In the genomic region with DNA sequence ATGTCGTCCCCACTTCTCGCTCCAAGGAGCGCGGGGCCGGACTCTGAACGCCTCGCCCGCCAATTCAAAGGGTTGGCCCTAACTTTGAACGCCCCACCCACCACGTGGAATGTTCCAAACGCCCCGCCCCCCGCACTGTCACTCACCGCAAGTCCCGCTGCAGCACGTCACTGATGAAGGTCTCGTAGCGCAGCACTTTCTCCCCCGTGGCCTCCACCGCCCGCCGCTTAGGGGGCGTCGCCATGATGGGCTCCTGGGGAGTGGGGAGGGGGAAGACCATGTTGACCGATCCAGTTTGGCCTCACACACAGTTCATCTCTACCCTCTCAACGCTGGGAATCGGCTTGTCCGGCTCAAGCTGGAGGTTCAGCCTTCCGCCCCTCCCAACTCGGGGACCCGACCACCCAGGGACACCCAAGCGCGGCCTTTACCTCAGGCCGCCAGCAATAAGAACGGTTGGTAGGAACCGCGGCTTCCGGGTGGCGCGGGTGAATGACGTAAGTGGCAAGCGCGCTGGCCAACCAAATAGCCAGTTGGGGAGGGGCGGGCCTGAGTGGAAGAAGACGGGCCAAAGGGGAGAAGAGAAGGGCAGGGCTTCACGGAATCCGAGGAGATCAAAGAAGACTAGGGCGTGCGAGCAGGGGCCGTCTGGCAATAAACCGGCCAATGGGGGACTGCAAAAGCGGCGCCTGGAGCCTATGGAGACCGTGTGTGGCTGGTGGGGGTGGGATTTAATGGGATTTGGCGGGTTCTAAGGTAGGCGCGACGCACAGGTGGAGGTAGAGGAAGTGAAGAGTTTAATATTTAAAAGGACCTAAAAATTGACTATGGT, we compare ENCODE assay signal across 8 cellular contexts. TPM values are rescaled to one million over a fixed set of nuclear protein-coding genes. Genes with fewer than 3 reads are reported as not detected.
DNase-seq lines count a peak whose midpoint lies in the region; ATAC-seq, FAIRE-seq and TF ChIP-seq lines count a peak whose summit lies in the region.

Gene UXT (minus strand): TSS at position 497 of the 832 bp plus-strand sequence. CDS start 253 bp downstream, at position 244.

- no peaks in the 10 kb centered on the region for H3K36me3 ChIP-seq in breast epithelium

- no peak for TF ChIP-seq RAD21 in A549 (conservative IDR thresholded peaks at IDR 0.05 in 1 of 2, IDR thresholded peaks at IDR 0.05 in 1 of 2)

- H3K4me1 ChIP-seq in A549: peaks cover 9% of the 10 kb centered on the region
- no peaks in the 10 kb centered on the region for H3K4me1 ChIP-seq in breast epithelium

- H3K9me3 ChIP-seq in A549 (peaks cover 3% of the 10 kb centered on the region; the same call in 1 of the 3 replicates), breast epithelium (no peaks in the 10 kb centered on the region), iPS-18c (ENCODE audit: control insufficient read depth, insufficient read depth, low read length) (peaks cover 7% of the 10 kb centered on the region)

- TF ChIP-seq POLR2A in A549 (IDR thresholded peaks at IDR 0.05; ENCODE audit: low read length): no peak; the same call in none of the 2 replicates
- peak; percentile 43 for TF ChIP-seq POLR2A in breast epithelium (IDR thresholded peaks at IDR 0.05)

- WGBS in A549 (ENCODE audit: missing lambda C conversion rate): under 1% methylated on average over 16 of the region's 58 CpGs

- H3K27ac ChIP-seq in A549 (peak within 1 kb of the TSS; percentile 92 to 97), VCaP (peak within 1 kb of the TSS; percentile 63), breast epithelium (peak within 1 kb of the TSS; percentile 95 to 98), skin epidermis (peak within 1 kb of the TSS; percentile 80 to 97 (median 90))

- CTCF ChIA-PET in A549 (lab: Yijun Ruan, JAX): no interaction called here

- peak; percentile 32 for FAIRE-seq in A549 (lab: Jason Lieb, UNC)

- TF ChIP-seq EP300 in A549 (IDR thresholded peaks at IDR 0.05): no peak

- intact Hi-C loops in breast epithelium (cut with DNase I; ENCODE audit: low total_unique reads): no loop called here

- TF ChIP-seq CTCF in A549 (IDR thresholded peaks at IDR 0.05) (no peak), VCaP (conservative IDR thresholded peaks at IDR 0.05) (no peak), breast epithelium (IDR thresholded peaks at IDR 0.05) (no peak)

- H3K4me2 ChIP-seq in A549: peak within 1 kb of the TSS; percentile 75

- ATAC-seq in A549 (peak; percentile 94 to 97), GM18867 (IDR thresholded peaks at IDR 0.05; ENCODE audit: unreplicated experiment) (peak; percentile 83), HG03108 (IDR thresholded peaks at IDR 0.05; ENCODE audit: unreplicated experiment) (peak; percentile 78)

- POLR2A ChIA-PET in A549 (lab: Yijun Ruan, JAX): interaction anchor here (0.6 kb wide), 1 partner anchor 178 kb away, joined by 3 read pairs; the partner anchor contains the start of gene ZNF81

- DNase-seq in A549 (ENCODE audit: low read depth in 1 of 2, low spot score in 1 of 2) (peak; percentile 84 to 98), NCI-H2196 treated with DMSO at 0.1 percent for 48 hours (lab: John Stamatoyannopoulos, UW; ENCODE audit: unreplicated experiment) (peak; percentile 91), breast epithelium (ENCODE audit: low spot score in 2 of 2) (peak; percentile 88 to 90)

- peaks cover 0 to 7% of the 10 kb centered on the region in 2 donors for H3K27me3 ChIP-seq in breast epithelium

- peak within 1 kb of the TSS; percentile 62 for H3K4me3 ChIP-seq in A549
- peak within 1 kb of the TSS; percentile 55 to 74 (median 61) for H3K4me3 ChIP-seq in breast epithelium
- H3K4me3 ChIP-seq in iPS-18c (ENCODE audit: insufficient read depth, low read depth, low read length): peak within 1 kb of the TSS; percentile 81
- peak within 1 kb of the TSS; percentile 48 to 58 (median 54) for H3K4me3 ChIP-seq in skin epidermis

TF ChIP-seq in A549, 52 proteins besides CTCF, POLR2A, EP300 and RAD21 (continues in another document):
- TF ChIP-seq JUN (IDR thresholded peaks at IDR 0.05): peak; percentile 66 to 73; a peak in 3 of 5 replicates
- no peak for TF ChIP-seq GATA3 (IDR thresholded peaks at IDR 0.05; ENCODE audit: borderline replicate concordance)
- TF ChIP-seq CEBPB (IDR thresholded peaks at IDR 0.05): no peak
- no peak for TF ChIP-seq HOXB5 (CRISPR knock-in tag; IDR thresholded peaks at IDR 0.05)
- TF ChIP-seq CBX2 (IDR thresholded peaks at IDR 0.05; ENCODE audit: borderline replicate concordance, low read depth): no peak
- TF ChIP-seq, protein P1, sequence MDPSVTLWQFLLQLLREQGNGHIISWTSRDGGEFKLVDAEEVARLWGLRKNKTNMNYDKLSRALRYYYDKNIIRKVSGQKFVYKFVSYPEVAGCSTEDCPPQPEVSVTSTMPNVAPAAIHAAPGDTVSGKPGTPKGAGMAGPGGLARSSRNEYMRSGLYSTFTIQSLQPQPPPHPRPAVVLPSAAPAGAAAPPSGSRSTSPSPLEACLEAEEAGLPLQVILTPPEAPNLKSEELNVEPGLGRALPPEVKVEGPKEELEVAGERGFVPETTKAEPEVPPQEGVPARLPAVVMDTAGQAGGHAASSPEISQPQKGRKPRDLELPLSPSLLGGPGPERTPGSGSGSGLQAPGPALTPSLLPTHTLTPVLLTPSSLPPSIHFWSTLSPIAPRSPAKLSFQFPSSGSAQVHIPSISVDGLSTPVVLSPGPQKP (IDR thresholded peaks at IDR 0.05; ENCODE audit: low read depth, low read length): no peak
- TF ChIP-seq FOSL2 (IDR thresholded peaks at IDR 0.05): no peak
- TF ChIP-seq FOSL2 (CRISPR knock-in tag; IDR thresholded peaks at IDR 0.05): no peak
- 0 out of 2 replicates have a peak, but pooled peaks have one; percentile 32 for TF ChIP-seq RFX5 (IDR thresholded peaks at IDR 0.05)
- no peak for TF ChIP-seq CHD4 (IDR thresholded peaks at IDR 0.05; ENCODE audit: borderline replicate concordance)
- TF ChIP-seq FOXS1 (CRISPR knock-in tag; IDR thresholded peaks at IDR 0.05): no peak
- no peak for TF ChIP-seq ESRRA (IDR thresholded peaks at IDR 0.05; ENCODE audit: borderline replicate concordance, low read length)
- TF ChIP-seq MAZ (IDR thresholded peaks at IDR 0.05; ENCODE audit: borderline replicate concordance, low read depth, low read length): no peak
- no peak for TF ChIP-seq FOSB (CRISPR knock-in tag; IDR thresholded peaks at IDR 0.05)
- TF ChIP-seq TP53 (CRISPR knock-in tag; IDR thresholded peaks at IDR 0.05): peak; percentile 84; the same call in 1 of the 2 replicates
- TF ChIP-seq CHD2 (IDR thresholded peaks at IDR 0.05; ENCODE audit: low read length, partially characterized antibody): peak; percentile 47
- TF ChIP-seq ZFP36 (IDR thresholded peaks at IDR 0.05; ENCODE audit: borderline replicate concordance, partially characterized antibody): no peak
- TF ChIP-seq MYC (IDR thresholded peaks at IDR 0.05; ENCODE audit: borderline replicate concordance, low read length): peak; percentile 84; the same call in 1 of the 2 replicates
- no peak for TF ChIP-seq MAFK (IDR thresholded peaks at IDR 0.05; ENCODE audit: partially characterized antibody)
- TF ChIP-seq CBX8 (IDR thresholded peaks at IDR 0.05): no peak
- TF ChIP-seq, protein P2, sequence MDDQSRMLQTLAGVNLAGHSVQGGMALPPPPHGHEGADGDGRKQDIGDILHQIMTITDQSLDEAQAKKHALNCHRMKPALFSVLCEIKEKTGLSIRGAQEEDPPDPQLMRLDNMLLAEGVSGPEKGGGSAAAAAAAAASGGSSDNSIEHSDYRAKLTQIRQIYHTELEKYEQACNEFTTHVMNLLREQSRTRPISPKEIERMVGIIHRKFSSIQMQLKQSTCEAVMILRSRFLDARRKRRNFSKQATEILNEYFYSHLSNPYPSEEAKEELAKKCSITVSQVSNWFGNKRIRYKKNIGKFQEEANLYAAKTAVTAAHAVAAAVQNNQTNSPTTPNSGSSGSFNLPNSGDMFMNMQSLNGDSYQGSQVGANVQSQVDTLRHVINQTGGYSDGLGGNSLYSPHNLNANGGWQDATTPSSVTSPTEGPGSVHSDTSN (IDR thresholded peaks at IDR 0.05): peak; percentile 63; the same call in 1 of the 2 replicates
- no peak for TF ChIP-seq SREBF2 (IDR thresholded peaks at IDR 0.05)
- TF ChIP-seq REST (IDR thresholded peaks at IDR 0.05): no peak
- no peak for TF ChIP-seq TFCP2L1 (CRISPR knock-in tag; IDR thresholded peaks at IDR 0.05)
- TF ChIP-seq RARB (CRISPR knock-in tag; IDR thresholded peaks at IDR 0.05): no peak

RNA-seq across cellular contexts. Expression of gene UXT, which starts in this region (rescaled TPM):
- polyA plus RNA-seq in A549 (2011; rRNA removed) (172 and 186 TPM in 2 replicates), A549 (2017; fragmentation: RNase III; extraction: RNeasy Plus Mini Kit Qiagen cat#74134 plus additional on column Dnase treatment) (166 to 181 TPM (median 175 TPM) in 3 replicates)
- polyA plus RNA-seq in A549 (2012; cell fraction: cytosol; rRNA removed): 165 and 177 TPM in 2 replicates
- polyA plus RNA-seq in A549 (2012; cell fraction: nucleus; rRNA removed): 68.3 and 81.4 TPM in 2 replicates
- 56.8 and 57.8 TPM in 2 replicates for polyA minus RNA-seq in A549 (2011; rRNA and poly(A)+ RNA removed)
- total RNA-seq in breast epithelium: 100 to 1,000 TPM; 130 to 155 (median 140) TPM

Comparison
In these comparisons a context has a peak if more than half of its experiments do, and no peak if none do; other contexts are left out.
1. Peak in every context shown above with its lines: DNase-seq, ATAC-seq, H3K4me3 ChIP-seq and H3K27ac ChIP-seq.